In genomic region chr16:87043273-87044030, GRCh38 we compare ENCODE assay signal across 12 cellular contexts.
DNase-seq lines count a peak whose midpoint lies in the region; ATAC-seq and TF ChIP-seq lines count a peak whose summit lies in the region.
"Had no signal": no experiment of that assay in that cellular context is flagged by ENCODE, and none has a peak within 500 bp of the region (broad histone marks: within the 10 kb centered on the region; RNA-seq: fewer than 3 reads in every experiment).

No MANE protein-coding gene starts in this region.

- WGBS in GM23248 (ENCODE audit: low coverage in 1 of 2, low lambda C conversion rate in 2 of 2, missing lambda C conversion rate in 2 of 2), 2 experiments, result 20% methylated on average over 19 of the region's 19 CpGs

- H2AFZ ChIP-seq in GM23248 (no peak overlapping the region), parathyroid adenoma (peak overlapping the region; percentile 43)

- DNase-seq in GM23248 (peak; percentile 57), astrocyte of the hippocampus (ENCODE audit: low read depth, low spot score) (peak; percentile 61), Right ventricle myocardium superior (no peak), germinal center (ENCODE audit: low spot score) (no peak), T-helper 1 cell (no peak)
- DNase-seq: COR-L47; stimulated activated CD4-positive, alpha-beta T cell treated with anti-CD3 and anti-CD28 coated beads, Interleukin-15, amount 100 ng/mL, for 24 hours; T1000 had no signal

- no peak overlapping the region for H3K27ac ChIP-seq in GM23248
- H3K27ac ChIP-seq in parathyroid adenoma, result no peak overlapping the region
- H3K27ac ChIP-seq: adrenal gland had no signal

- in situ Hi-C loops in GM23248 (cut with MboI), result no loop called here

- H3K9ac ChIP-seq in GM23248 (no peak overlapping the region), parathyroid adenoma (no peak overlapping the region)

- H3K4me1 ChIP-seq in GM23248 (ENCODE audit: insufficient read depth) (no peaks in the 10 kb centered on the region), parathyroid adenoma (peaks cover 56% of the 10 kb centered on the region)
- H3K4me1 ChIP-seq: adrenal gland had no signal

- no peak for TF ChIP-seq CTCF in parathyroid adenoma (IDR thresholded peaks at IDR 0.05)

- H3K27me3 ChIP-seq in GM23248 (replicated peaks; ENCODE audit: insufficient read depth) (peaks cover 75% of the 10 kb centered on the region), parathyroid adenoma (ENCODE audit: control insufficient read depth, insufficient read depth, low read length) (no peaks in the 10 kb centered on the region)

- no peaks in the 10 kb centered on the region for H3K36me3 ChIP-seq in GM23248 (ENCODE audit: low read depth)
- no peaks in the 10 kb centered on the region for H3K36me3 ChIP-seq in parathyroid adenoma (ENCODE audit: control insufficient read depth, insufficient read depth, low read length)
- H3K36me3 ChIP-seq: adrenal gland had no signal

- intact Hi-C loops in Right ventricle myocardium superior (cut with DNase I), result loop anchor here (10.0 kb wide), 1 partner anchor 179 kb away; no protein-coding TSS in a partner anchor

- no peaks in the 10 kb centered on the region for H3K9me2 ChIP-seq in GM23248 (ENCODE audit: insufficient read depth)

- H3K79me2 ChIP-seq in GM23248 (ENCODE audit: insufficient read depth), result no peaks in the 10 kb centered on the region
- H3K79me2 ChIP-seq in parathyroid adenoma, result no peaks in the 10 kb centered on the region

- no peaks in the 10 kb centered on the region for H4K20me1 ChIP-seq in GM23248 (ENCODE audit: insufficient read depth)

- H3K9me3 ChIP-seq in GM23248 (ENCODE audit: low read depth) (no peaks in the 10 kb centered on the region), parathyroid adenoma (ENCODE audit: control insufficient read depth, low read length) (no peaks in the 10 kb centered on the region)
- H3K9me3 ChIP-seq: adrenal gland had no signal

- peak; percentile 83 for ATAC-seq in Right ventricle myocardium superior (ENCODE audit: poor library complexity)
- no peak for ATAC-seq in GM18511 (IDR thresholded peaks at IDR 0.05; ENCODE audit: unreplicated experiment)
- no peak for ATAC-seq in HG03175 (IDR thresholded peaks at IDR 0.05; ENCODE audit: unreplicated experiment)

- H3K4me2 ChIP-seq in GM23248 (ENCODE audit: unreplicated experiment), result peak overlapping the region; percentile 4
- H3K4me2 ChIP-seq in parathyroid adenoma (ENCODE audit: low read length), result no peak overlapping the region

- H3K4me3 ChIP-seq in GM23248 (no peak overlapping the region), parathyroid adenoma (ENCODE audit: low read depth, low read length) (no peak overlapping the region)
- H3K4me3 ChIP-seq: adrenal gland had no signal

- no peaks in the 10 kb centered on the region for H3F3A ChIP-seq in GM23248 (ENCODE audit: insufficient read depth)

Comparison
In these comparisons a context has a peak if more than half of its experiments do, and no peak if none do; other contexts are left out.
1. DNase-seq: peak in GM23248 (single experiment) and astrocyte of the hippocampus (single experiment); none in Right ventricle myocardium superior (single experiment), germinal center (single experiment) and T-helper 1 cell (0 of 5).